Comparison of ENCODE assay signal across 8 cellular contexts in the genomic region with DNA sequence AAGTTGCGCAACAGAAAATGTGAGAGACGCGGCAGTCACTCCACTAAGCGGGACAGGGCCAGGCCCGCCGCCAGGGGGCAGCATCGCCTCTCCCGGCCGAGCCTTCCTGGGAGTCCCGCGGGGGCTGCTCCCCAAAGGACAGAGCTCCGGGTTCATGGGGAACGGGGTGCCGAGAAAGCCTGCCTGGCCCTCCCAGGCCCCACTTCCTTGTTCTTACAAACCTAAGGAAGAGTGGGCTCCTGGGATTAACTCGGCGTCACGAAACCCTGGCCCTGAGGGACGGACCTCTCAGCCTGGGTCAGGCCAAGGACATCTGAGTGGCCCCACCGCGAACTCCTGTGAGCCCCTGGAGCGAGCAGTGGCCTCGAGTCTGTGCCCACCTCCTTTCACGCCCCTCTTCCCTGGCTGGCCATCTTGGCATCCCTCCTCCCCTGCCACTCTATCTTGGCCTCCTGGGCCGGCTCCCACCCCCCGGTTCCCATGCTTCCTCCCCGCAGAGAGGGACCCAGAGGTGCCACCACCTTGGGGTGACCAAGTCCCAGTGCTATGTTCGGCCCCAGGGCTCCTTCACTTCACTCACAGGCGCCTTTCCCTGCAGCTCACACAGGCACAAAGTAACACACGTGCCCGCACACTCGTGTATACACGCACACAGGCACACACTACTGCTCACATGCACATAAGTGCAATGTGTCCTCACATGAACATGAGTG.
DNase-seq lines count a peak whose midpoint lies in the region; ATAC-seq and TF ChIP-seq lines count a peak whose summit lies in the region.
"Had no signal": no experiment of that assay in that cellular context is flagged by ENCODE, and none has a peak within 500 bp of the region (broad histone marks: within the 10 kb centered on the region; RNA-seq: fewer than 3 reads in every experiment).

No MANE protein-coding gene starts in this region.

- peaks cover 18% of the 10 kb centered on the region for H3K27me3 Mint-ChIP-seq in chondrocyte (ENCODE audit: low read depth)

- no peak for ATAC-seq in GM18868 (IDR thresholded peaks at IDR 0.05; ENCODE audit: unreplicated experiment)

- H3K4me1 Mint-ChIP-seq in chondrocyte (ENCODE audit: low read depth), result peaks cover 19% of the 10 kb centered on the region

- WGBS in liver, result 38% methylated on average over 32 of the region's 32 CpGs

- no peak overlapping the region for H3K4me3 Mint-ChIP-seq in chondrocyte (ENCODE audit: unreplicated experiment)

- H3K36me3 ChIP-seq in liver (ENCODE audit: control insufficient read depth in 4 of 4, insufficient read depth in 3 of 4, low read depth in 1 of 4, low read length in 3 of 4), result no peaks in the 10 kb centered on the region

- no peak overlapping the region for H3K27ac ChIP-seq in liver (ENCODE audit: low read depth in 1 of 2, low read length in 2 of 2)
- H3K27ac ChIP-seq: epithelial cell of prostate had no signal

- TF ChIP-seq CTCF in GM12865 (IDR thresholded peaks at IDR 0.05; ENCODE audit: insufficient read depth, low read depth, low read length, missing control alignments) (peak; percentile 78), chondrocyte (IDR thresholded peaks at IDR 0.05) (peak; percentile 97), liver (IDR thresholded peaks at IDR 0.05; ENCODE audit: low read depth, low read length, missing input control) (peak; percentile 90)

- no peak overlapping the region for H3K27ac Mint-ChIP-seq in chondrocyte (ENCODE audit: unreplicated experiment)

- no peaks in the 10 kb centered on the region for H3K27me3 ChIP-seq in liver (ENCODE audit: control insufficient read depth in 4 of 4, insufficient read depth in 4 of 4, low read length in 3 of 4)

- H3K4me1 ChIP-seq in liver (ENCODE audit: control insufficient read depth in 4 of 4, insufficient read depth in 4 of 4, low read length in 3 of 4), result peaks cover 4 to 33% (median 20%) of the 10 kb centered on the region in 4 donors

- no peaks in the 10 kb centered on the region for H3K9me3 Mint-ChIP-seq in chondrocyte (ENCODE audit: low read depth)

- H3K4me3 ChIP-seq in GM12865 (ENCODE audit: low read depth, low read length) (no peak overlapping the region), liver (ENCODE audit: low read depth in 1 of 3, low read length in 3 of 3) (no peak overlapping the region)

- peak; percentile 76 to 88 for TF ChIP-seq RAD21 in liver (IDR thresholded peaks at IDR 0.05)

- DNase-seq in GM12865 (ENCODE audit: low read depth), result peak; percentile 60
- DNase-seq in NCI-H1694 (lab: John Stamatoyannopoulos, UW), result peak; percentile 20
- peak; percentile 47 to 60 for DNase-seq in activated CD4-positive, alpha-beta T cell treated with anti-CD3 and anti-CD28 coated beads for 4 hours
- peak; percentile 93 for DNase-seq in chondrocyte (ENCODE audit: low spot score)
- DNase-seq in stimulated activated CD4-positive, alpha-beta T cell treated with anti-CD3 and anti-CD28 coated beads, TNF-alpha, amount 100 ng/mL, for 1 hour (ENCODE audit: low read depth in 3 of 3, low spot score in 1 of 3), result peak in 2 of 3 donors; percentile 22 to 74

- peak overlapping the region in 1 of 2 donors; percentile 22 for H3K9ac ChIP-seq in liver (ENCODE audit: low read depth in 1 of 2, low read length in 2 of 2)

- H3K9me3 ChIP-seq in liver (ENCODE audit: control insufficient read depth in 4 of 4, low read length in 3 of 4), result no peaks in the 10 kb centered on the region

- H3K36me3 Mint-ChIP-seq in chondrocyte (ENCODE audit: low read depth), result no peaks in the 10 kb centered on the region

TF ChIP-seq in liver, 16 proteins besides CTCF, POLR2A, EP300 and RAD21:
- no peak for TF ChIP-seq TAF1 (conservative IDR thresholded peaks at IDR 0.05)
- TF ChIP-seq NR2F2 (IDR thresholded peaks at IDR 0.05), result no peak
- TF ChIP-seq, protein P1, sequence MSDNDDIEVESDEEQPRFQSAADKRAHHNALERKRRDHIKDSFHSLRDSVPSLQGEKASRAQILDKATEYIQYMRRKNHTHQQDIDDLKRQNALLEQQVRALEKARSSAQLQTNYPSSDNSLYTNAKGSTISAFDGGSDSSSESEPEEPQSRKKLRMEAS (IDR thresholded peaks at IDR 0.05), result no peak
- no peak for TF ChIP-seq HNF4G (IDR thresholded peaks at IDR 0.05)
- no peak for TF ChIP-seq GABPA (IDR thresholded peaks at IDR 0.05 in 1 of 2, conservative IDR thresholded peaks at IDR 0.05 in 1 of 2)
- TF ChIP-seq HNF4A (conservative IDR thresholded peaks at IDR 0.05), result no peak
- no peak for TF ChIP-seq SP1 (IDR thresholded peaks at IDR 0.05)
- TF ChIP-seq, protein P2, sequence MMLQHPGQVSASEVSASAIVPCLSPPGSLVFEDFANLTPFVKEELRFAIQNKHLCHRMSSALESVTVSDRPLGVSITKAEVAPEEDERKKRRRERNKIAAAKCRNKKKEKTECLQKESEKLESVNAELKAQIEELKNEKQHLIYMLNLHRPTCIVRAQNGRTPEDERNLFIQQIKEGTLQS (IDR thresholded peaks at IDR 0.05), result no peak
TF ChIP-seq in liver: peak in this region for 0.

Comparison
In these comparisons a context has a peak if more than half of its experiments do, and no peak if none do; other contexts are left out.
1. DNase-seq: peak in every context shown above with its lines; median percentile 93 in chondrocyte; 60 in GM12865; 54 in activated CD4-positive, alpha-beta T cell treated with anti-CD3 and anti-CD28 coated beads for 4 hours; 48 in stimulated activated CD4-positive, alpha-beta T cell treated with anti-CD3 and anti-CD28 coated beads, TNF-alpha, amount 100 ng/mL, for 1 hour; 20 in NCI-H1694.